Comparison of ENCODE assay signal across 1 cellular context in the genomic region with DNA sequence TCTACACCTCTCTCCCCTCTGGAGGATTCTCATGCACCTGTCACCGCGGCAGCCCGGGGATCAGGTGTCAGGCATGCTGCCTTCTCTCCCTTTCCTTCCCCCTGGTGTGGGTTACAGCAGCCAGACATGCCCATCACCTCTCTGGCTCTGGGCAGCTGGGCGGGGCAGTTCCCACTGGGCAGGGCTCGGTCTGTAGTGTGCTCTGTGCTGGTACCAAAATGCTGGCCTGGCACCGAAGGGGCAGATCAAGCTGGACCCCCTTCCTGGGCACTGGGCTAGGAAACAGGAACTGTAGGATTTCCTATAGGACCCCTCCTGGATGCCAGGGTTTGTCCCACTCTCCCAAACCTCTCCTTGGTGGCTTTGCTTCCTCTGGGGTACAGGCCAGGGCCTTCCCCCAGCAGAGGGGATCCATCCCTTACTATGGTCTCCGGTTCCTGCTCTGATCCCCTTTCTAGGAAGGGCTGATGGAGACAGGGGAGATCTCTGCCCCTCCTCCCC.
TF ChIP-seq lines count a peak whose summit lies in the region.

No MANE protein-coding gene starts in this region.

TF ChIP-seq in WTC11, 78 proteins besides CTCF, POLR2A, EP300 and RAD21 (continued from another document):
- TF ChIP-seq, protein P1, sequence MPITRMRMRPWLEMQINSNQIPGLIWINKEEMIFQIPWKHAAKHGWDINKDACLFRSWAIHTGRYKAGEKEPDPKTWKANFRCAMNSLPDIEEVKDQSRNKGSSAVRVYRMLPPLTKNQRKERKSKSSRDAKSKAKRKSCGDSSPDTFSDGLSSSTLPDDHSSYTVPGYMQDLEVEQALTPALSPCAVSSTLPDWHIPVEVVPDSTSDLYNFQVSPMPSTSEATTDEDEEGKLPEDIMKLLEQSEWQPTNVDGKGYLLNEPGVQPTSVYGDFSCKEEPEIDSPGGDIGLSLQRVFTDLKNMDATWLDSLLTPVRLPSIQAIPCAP (CRISPR knock-in tag; IDR thresholded peaks at IDR 0.05), result no peak
- TF ChIP-seq PREB (CRISPR knock-in tag; IDR thresholded peaks at IDR 0.05; ENCODE audit: borderline replicate concordance), result no peak
